Comparison of ENCODE assay signal across 11 cellular contexts in genomic region chr11:29018631-29019030, GRCh38.
DNase-seq lines count a peak whose midpoint lies in the region; TF ChIP-seq lines count a peak whose summit lies in the region.
"Had no signal": no experiment of that assay in that cellular context is flagged by ENCODE, and none has a peak within 500 bp of the region (broad histone marks: within the 10 kb centered on the region; RNA-seq: fewer than 3 reads in every experiment).

No MANE protein-coding gene starts in this region.

- no peaks in the 10 kb centered on the region for H3K27me3 ChIP-seq in cardiac muscle cell
- no peaks in the 10 kb centered on the region for H3K27me3 ChIP-seq in right atrium auricular region
- no peaks in the 10 kb centered on the region for H3K27me3 ChIP-seq in adipocyte (replicated peaks; ENCODE audit: control insufficient read depth, insufficient read depth, low read length)

- H3K4me1 ChIP-seq in cardiac muscle cell (ENCODE audit: low read depth) (no peaks in the 10 kb centered on the region), right atrium auricular region (no peaks in the 10 kb centered on the region), adipocyte (ENCODE audit: control insufficient read depth, insufficient read depth, low read length) (no peaks in the 10 kb centered on the region)

- no peaks in the 10 kb centered on the region for H3K9me3 ChIP-seq in cardiac muscle cell (ENCODE audit: low read depth)
- peaks cover 0 to 2% of the 10 kb centered on the region in 2 donors for H3K9me3 ChIP-seq in right atrium auricular region
- H3K9me3 ChIP-seq in adipocyte (ENCODE audit: control insufficient read depth, low read length) = no peaks in the 10 kb centered on the region

- H3K27ac ChIP-seq in cardiac muscle cell (no peak overlapping the region), right atrium auricular region (no peak overlapping the region)

- DNase-seq in cardiac muscle cell (ENCODE audit: low read depth in 1 of 2, low spot score in 1 of 2) (peak in 1 of 2 donors; percentile 90), right atrium auricular region (ENCODE audit: low spot score) (no peak), adipocyte (ENCODE audit: low read depth) (peak; percentile 58), glomerular endothelial cell (ENCODE audit: extremely low read depth, low read depth, low spot score) (peak; percentile 91), NCI-H446 (lab: John Stamatoyannopoulos, UW) (no peak), NCI-H345 (lab: John Stamatoyannopoulos, UW) (no peak), GM13977 (ENCODE audit: low spot score) (no peak)
- DNase-seq in stimulated activated naive CD4-positive, alpha-beta T cell treated with Interleukin-2 at 50 U/mL for 16 hours (lab: John Stamatoyannopoulos, UW) = no peak
- DNase-seq: activated T-cell treated with anti-CD3 and anti-CD28 coated beads for 4 hours; NCI-H1048; NK-92 treated with Interleukin-12 subunit alpha and Interleukin-12 subunit beta, amount 100 ng/mL, for 24 hours had no signal

- H3K36me3 ChIP-seq in cardiac muscle cell (no peaks in the 10 kb centered on the region), right atrium auricular region (no peaks in the 10 kb centered on the region), adipocyte (ENCODE audit: control insufficient read depth, insufficient read depth, low read length, severe bottlenecking) (no peaks in the 10 kb centered on the region)

- H3K4me3 ChIP-seq in cardiac muscle cell = no peak overlapping the region
- H3K4me3 ChIP-seq in right atrium auricular region = no peak overlapping the region
- no peak overlapping the region for H3K4me3 ChIP-seq in adipocyte (ENCODE audit: low read length)

- no peak overlapping the region for H3K9ac ChIP-seq in adipocyte (ENCODE audit: low read length)

- in situ Hi-C loops in GM13977 (cut with MboI; ENCODE audit: low pct_unique_long_range_greater_than_20kb, low sequenced_read_pairs, unreplicated experiment) = no loop called here

- TF ChIP-seq CTCF in cardiac muscle cell (IDR thresholded peaks at IDR 0.05; ENCODE audit: low read depth, low read length) = peak; percentile 7
- TF ChIP-seq CTCF in right atrium auricular region (IDR thresholded peaks at IDR 0.05) = no peak
- TF ChIP-seq CTCF in GM13977 (IDR thresholded peaks at IDR 0.05; ENCODE audit: extremely low read depth, insufficient read depth, missing control alignments) = no peak

Comparison
In these comparisons a context has a peak if more than half of its experiments do, and no peak if none do; other contexts are left out.
1. DNase-seq: peak in adipocyte (single experiment) and glomerular endothelial cell (single experiment); none in right atrium auricular region (single experiment), NCI-H446 (0 of 2), stimulated activated naive CD4-positive, alpha-beta T cell treated with Interleukin-2 at 50 U/mL for 16 hours (single experiment), NCI-H345 (single experiment) and GM13977 (single experiment).